ENCODE assay signal across 1 cellular context in genomic region chr14:89417469-89418225, GRCh38.
TF ChIP-seq lines count a peak whose summit lies in the region.

No MANE protein-coding gene starts in this region.

TF ChIP-seq in GM12878, 131 proteins besides CTCF, POLR2A, EP300 and RAD21 (continued from another document and continues in another):
- TF ChIP-seq ZNF687 (IDR thresholded peaks at IDR 0.05) (peak; percentile 44; the same call in 1 of the 2 replicates), ZBTB4 (CRISPR knock-in tag; IDR thresholded peaks at IDR 0.05) (no peak), GABPA (IDR thresholded peaks at IDR 0.05; ENCODE audit: low read depth) (no peak), FOXK2 (IDR thresholded peaks at IDR 0.05) (no peak), PAX8 (IDR thresholded peaks at IDR 0.05) (no peak), ZBTB40 (IDR thresholded peaks at IDR 0.05; ENCODE audit: borderline replicate concordance) (no peak; the same call in 1 of the 2 replicates), SP1 (IDR thresholded peaks at IDR 0.05; ENCODE audit: low read depth, low read length) (no peak), SREBF2 (IDR thresholded peaks at IDR 0.05; ENCODE audit: low read length) (no peak), LARP7 (IDR thresholded peaks at IDR 0.05) (0 out of 2 replicates have a peak, but pooled peaks have one; percentile 62), IKZF2 (IDR thresholded peaks at IDR 0.05) (0 out of 4 replicates have a peak, but pooled peaks of 1 of the 2 experiments have one; percentile 32), KDM1A (IDR thresholded peaks at IDR 0.05; ENCODE audit: borderline replicate concordance) (no peak), HSF1 (IDR thresholded peaks at IDR 0.05; ENCODE audit: low read depth, low read length) (no peak), IRF5 (IDR thresholded peaks at IDR 0.05; ENCODE audit: borderline replicate concordance) (no peak), SMC3 (IDR thresholded peaks at IDR 0.05; ENCODE audit: borderline replicate concordance, low read length) (peak; percentile 68; the same call in 1 of the 2 replicates), EED (IDR thresholded peaks at IDR 0.05; ENCODE audit: low read depth) (no peak), BCL11A (IDR thresholded peaks at IDR 0.05; ENCODE audit: low read depth, low read length) (no peak), POU2F2 (IDR thresholded peaks at IDR 0.05; ENCODE audit: borderline replicate concordance, low read depth, low read length) (no peak), CBX3 (IDR thresholded peaks at IDR 0.05; ENCODE audit: borderline replicate concordance, low read depth) (no peak), CREB1 (IDR thresholded peaks at IDR 0.05; ENCODE audit: low read depth) (no peak; the same call in 1 of the 2 replicates), STAT1 (conservative IDR thresholded peaks at IDR 0.05) (no peak), MEF2A (IDR thresholded peaks at IDR 0.05; ENCODE audit: insufficient read depth, low read depth, low read length) (no peak), IRF3 (IDR thresholded peaks at IDR 0.05) (no peak), ATF3 (IDR thresholded peaks at IDR 0.05; ENCODE audit: borderline replicate concordance, extremely low read depth, low read depth, low read length) (no peak), CREM (IDR thresholded peaks at IDR 0.05; ENCODE audit: low read depth) (peak; percentile 15; the same call in 1 of the 2 replicates), NKRF (conservative IDR thresholded peaks at IDR 0.05) (peak; percentile 63; the same call in 1 of the 2 replicates), ATF7 (IDR thresholded peaks at IDR 0.05; ENCODE audit: low read depth) (0 out of 2 replicates have a peak, but pooled peaks have one; percentile 23), MXI1 (IDR thresholded peaks at IDR 0.05; ENCODE audit: low read depth, low read length) (peak; percentile 52), SRF (IDR thresholded peaks at IDR 0.05; ENCODE audit: low read depth in 2 of 2, low read length in 2 of 2) (peak; percentile 85 to 95), BCL3 (IDR thresholded peaks at IDR 0.05; ENCODE audit: borderline replicate concordance, insufficient read depth, low read depth, low read length, poor library complexity, severe bottlenecking) (no peak), MTA3 (IDR thresholded peaks at IDR 0.05; ENCODE audit: borderline replicate concordance, low read length) (no peak), PML (IDR thresholded peaks at IDR 0.05; ENCODE audit: low read length) (no peak), DPF2 (IDR thresholded peaks at IDR 0.05) (no peak; the same call in 1 of the 2 replicates), ZNF384 (IDR thresholded peaks at IDR 0.05; ENCODE audit: borderline replicate concordance, low read depth, low read length) (no peak), CHD4 (IDR thresholded peaks at IDR 0.05) (no peak), PBX3 (IDR thresholded peaks at IDR 0.05; ENCODE audit: insufficient replicate concordance, low read depth, low read length) (no peak), SPI1 (IDR thresholded peaks at IDR 0.05; ENCODE audit: borderline replicate concordance, insufficient read depth, low read depth, low read length) (no peak)
